ENCODE assay signal across 1 cellular context in genomic region chr6:132236744-132237143, GRCh38.
TF ChIP-seq lines count a peak whose summit lies in the region.

No MANE protein-coding gene starts in this region.

TF ChIP-seq in WTC11, 78 proteins besides CTCF, POLR2A, EP300 and RAD21 (continued from another document):
- TF ChIP-seq, protein P1, sequence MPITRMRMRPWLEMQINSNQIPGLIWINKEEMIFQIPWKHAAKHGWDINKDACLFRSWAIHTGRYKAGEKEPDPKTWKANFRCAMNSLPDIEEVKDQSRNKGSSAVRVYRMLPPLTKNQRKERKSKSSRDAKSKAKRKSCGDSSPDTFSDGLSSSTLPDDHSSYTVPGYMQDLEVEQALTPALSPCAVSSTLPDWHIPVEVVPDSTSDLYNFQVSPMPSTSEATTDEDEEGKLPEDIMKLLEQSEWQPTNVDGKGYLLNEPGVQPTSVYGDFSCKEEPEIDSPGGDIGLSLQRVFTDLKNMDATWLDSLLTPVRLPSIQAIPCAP (CRISPR knock-in tag; IDR thresholded peaks at IDR 0.05): no peak
- TF ChIP-seq JAZF1 (CRISPR knock-in tag; IDR thresholded peaks at IDR 0.05): no peak
- no peak for TF ChIP-seq NR2C2 (CRISPR knock-in tag; IDR thresholded peaks at IDR 0.05)
- TF ChIP-seq USF2 (CRISPR knock-in tag; IDR thresholded peaks at IDR 0.05): no peak
- no peak for TF ChIP-seq ZBTB21 (CRISPR knock-in tag; IDR thresholded peaks at IDR 0.05; ENCODE audit: borderline replicate concordance)
- TF ChIP-seq HMGXB4 (CRISPR knock-in tag; IDR thresholded peaks at IDR 0.05): no peak
